1 cellular context compared by ENCODE assay signal in genomic region chr6:27809067-27809938, GRCh38.
TF ChIP-seq lines count a peak whose summit lies in the region.

No MANE protein-coding gene starts in this region.

TF ChIP-seq in HCT116, 20 proteins besides CTCF, POLR2A, EP300 and RAD21 (continued from another document):
- TF ChIP-seq EGR1 (IDR thresholded peaks at IDR 0.05; ENCODE audit: low read depth), result no peak
- no peak for TF ChIP-seq ELF1 (IDR thresholded peaks at IDR 0.05; ENCODE audit: borderline replicate concordance, low read depth)
- no peak for TF ChIP-seq CEBPB (IDR thresholded peaks at IDR 0.05; ENCODE audit: low read depth)
TF ChIP-seq in HCT116: peak in this region for 0.
